8 cellular contexts compared by ENCODE assay signal in the genomic region with DNA sequence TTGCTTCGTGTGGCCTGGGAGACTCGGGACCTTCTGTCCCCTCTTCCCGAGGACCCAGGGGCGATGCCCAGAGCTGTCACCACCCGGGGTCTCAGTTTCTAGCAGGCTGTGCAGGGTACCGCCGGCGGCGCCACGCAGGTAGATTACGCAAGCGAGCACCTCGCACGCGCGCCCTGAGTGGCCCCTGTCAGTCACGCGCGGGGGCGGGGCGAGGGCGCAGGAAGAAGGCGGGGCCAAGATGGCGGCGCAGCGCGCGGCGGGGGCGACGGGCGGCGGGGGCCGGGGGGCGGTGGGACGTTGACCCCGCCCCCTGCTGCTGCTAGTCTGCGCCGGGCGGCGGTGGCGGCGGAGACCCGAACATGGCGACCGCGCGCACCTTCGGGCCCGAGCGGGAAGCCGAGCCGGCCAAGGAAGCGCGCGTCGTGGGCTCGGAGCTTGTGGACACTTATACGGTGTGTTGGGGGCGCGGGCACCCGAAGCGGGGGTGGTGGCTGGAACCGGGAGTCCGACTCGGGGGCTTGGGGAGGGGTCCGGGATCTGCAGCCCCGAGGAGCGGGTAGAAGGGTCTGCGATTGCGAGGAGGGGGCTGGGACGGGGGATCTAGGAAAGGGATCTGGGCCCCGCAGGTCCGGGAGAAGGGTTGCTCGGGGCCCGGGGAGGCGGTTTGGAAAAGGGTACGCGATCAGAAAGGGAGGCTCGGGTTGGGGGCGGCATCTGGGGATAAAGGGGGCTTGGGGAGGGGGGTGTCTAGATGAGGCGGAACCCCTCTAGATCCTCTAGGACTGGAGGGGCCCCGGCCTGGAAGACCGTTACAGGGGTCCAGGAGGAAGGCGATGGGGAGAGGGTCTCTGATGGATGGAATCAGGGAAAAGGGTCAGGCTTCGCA. TPM values are rescaled to one million over a fixed set of nuclear protein-coding genes. Genes with fewer than 3 reads are reported as not detected.
DNase-seq lines count a peak whose midpoint lies in the region; ATAC-seq and TF ChIP-seq lines count a peak whose summit lies in the region.

Gene NISCH (plus strand): TSS at position 322 of the 886 bp plus-strand sequence. CDS start 38 bp downstream, at position 360.

- TF ChIP-seq CTCF in WI38 (IDR thresholded peaks at IDR 0.05; ENCODE audit: low read depth, low read length) (no peak), mammary epithelial cell (conservative IDR thresholded peaks at IDR 0.05 in 1 of 2, IDR thresholded peaks at IDR 0.05 in 1 of 2; ENCODE audit: extremely low read depth in 1 of 2, insufficient read depth in 1 of 2, low read depth in 1 of 2, low read length in 2 of 2) (no peak)

- CTCF ChIA-PET in mammary epithelial cell (lab: Charles Lee; ENCODE audit: low non-redundant PET): no interaction called here

- DNase-seq in NCI-H1694 treated with DMSO at 0.1 percent for 48 hours (lab: John Stamatoyannopoulos, UW) (peak; percentile 37), NCI-H1694 (lab: John Stamatoyannopoulos, UW) (no peak), NCI-H2196 (lab: John Stamatoyannopoulos, UW; ENCODE audit: unreplicated experiment) (peak; percentile 75), mammary epithelial cell (peak; percentile 67), inferior parietal cortex (ENCODE audit: extremely low spot score) (peak; percentile 79)
- peak; percentile 88 to 95 for DNase-seq in stimulated activated CD4-positive, alpha-beta T cell treated with anti-CD3 and anti-CD28 coated beads, Interleukin-12 subunit alpha, Interleukin-12 subunit beta, amount 100 ng/mL, for 24 hours (ENCODE audit: low read depth in 2 of 2)

- peak within 1 kb of the TSS; percentile 30 for H3K27ac ChIP-seq in mammary epithelial cell (ENCODE audit: insufficient read depth, low read depth, low read length)

- WGBS in mammary epithelial cell (ENCODE audit: low coverage, missing lambda C conversion rate): 3% methylated on average over 12 of the region's 86 CpGs

- dilution Hi-C loops in mammary epithelial cell (cut with HindIII; ENCODE audit: low sequenced_read_pairs): no loop called here

- H3K27me3 ChIP-seq in mammary epithelial cell (ENCODE audit: insufficient read depth, low read length): no peaks in the 10 kb centered on the region

- no TSS peak for BruUV-seq in mammary epithelial cell (replicated peaks; lab: Mats Ljungman, UMichigan)

- no peaks in the 10 kb centered on the region for H3K9me3 ChIP-seq in mammary epithelial cell (replicated peaks; ENCODE audit: insufficient read depth, low read length)

- no peaks in the 10 kb centered on the region for H4K20me1 ChIP-seq in mammary epithelial cell (ENCODE audit: insufficient read depth, low read length)

- peak; percentile 77 for ATAC-seq in HG02852 (IDR thresholded peaks at IDR 0.05; ENCODE audit: unreplicated experiment)

- H3K4me1 ChIP-seq in mammary epithelial cell (ENCODE audit: insufficient read depth, low read length): peaks cover 39% of the 10 kb centered on the region

- peaks cover 10% of the 10 kb centered on the region for H3K36me3 ChIP-seq in mammary epithelial cell (ENCODE audit: insufficient read depth, low read length)

- in situ Hi-C loops in mammary epithelial cell (cut with MboI; ENCODE audit: low sequenced_read_pairs in 2 of 2): no loop called here

- H3K9ac ChIP-seq in mammary epithelial cell (ENCODE audit: insufficient read depth, low read length): peak within 1 kb of the TSS; percentile 73

- peaks cover 43% of the 10 kb centered on the region for H3K79me2 ChIP-seq in mammary epithelial cell (ENCODE audit: insufficient read depth, low read length)

- intact Hi-C loops in mammary epithelial cell (cut with micrococcal nuclease): loop anchor here (5.0 kb wide), 1 partner anchor 82 kb away; the partner anchor contains the start of gene UQCC5

- H3K4me3 ChIP-seq in WI38 (ENCODE audit: low read depth, low read length): peak within 1 kb of the TSS; percentile 75
- H3K4me3 ChIP-seq in mammary epithelial cell (replicated peaks in 1 of 3; ENCODE audit: insufficient read depth in 1 of 3, low read depth in 2 of 3, low read length in 3 of 3): peak within 1 kb of the TSS; percentile 60 to 80 (median 78)

- peak within 1 kb of the TSS; percentile 94 for H2AFZ ChIP-seq in mammary epithelial cell (ENCODE audit: low read depth, low read length)

- H3K4me2 ChIP-seq in mammary epithelial cell (ENCODE audit: insufficient read depth, low read depth, low read length): peak within 1 kb of the TSS; percentile 92

RNA-seq across cellular contexts. Expression of gene NISCH, which starts in this region (rescaled TPM):
- 100 to 1,000 TPM in 1 of 2 donors, 10 to 100 TPM in 1; 79.7 to 123 TPM for total RNA-seq in mammary epithelial cell
- 43.9 TPM for polyA plus RNA-seq in mammary epithelial cell
- polyA minus RNA-seq in mammary epithelial cell: 103 TPM
